ENCODE assay signal across 1 cellular context in the genomic region with DNA sequence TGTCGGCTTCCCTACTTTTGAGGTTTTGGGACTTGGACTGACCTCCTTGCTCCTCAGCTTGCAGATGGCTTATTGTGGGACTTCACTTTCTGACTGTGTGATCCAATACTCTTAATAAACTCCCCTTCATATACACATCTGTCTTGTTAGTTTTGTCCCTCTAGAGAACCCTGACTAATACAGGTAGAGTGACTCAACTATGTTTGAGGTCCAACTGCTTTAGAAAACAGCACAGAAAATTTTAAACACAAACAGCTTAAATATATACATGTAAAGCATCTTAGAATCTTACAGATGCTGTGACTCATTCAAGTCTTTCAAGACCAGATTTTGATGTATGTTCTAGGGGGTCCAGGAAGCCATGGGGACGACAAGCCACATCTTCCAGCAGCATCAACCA.
TF ChIP-seq lines count a peak whose summit lies in the region.

No MANE protein-coding gene starts in this region.

TF ChIP-seq in A549, 52 proteins besides CTCF, POLR2A, EP300 and RAD21 (continued from another document):
- TF ChIP-seq, protein P1, sequence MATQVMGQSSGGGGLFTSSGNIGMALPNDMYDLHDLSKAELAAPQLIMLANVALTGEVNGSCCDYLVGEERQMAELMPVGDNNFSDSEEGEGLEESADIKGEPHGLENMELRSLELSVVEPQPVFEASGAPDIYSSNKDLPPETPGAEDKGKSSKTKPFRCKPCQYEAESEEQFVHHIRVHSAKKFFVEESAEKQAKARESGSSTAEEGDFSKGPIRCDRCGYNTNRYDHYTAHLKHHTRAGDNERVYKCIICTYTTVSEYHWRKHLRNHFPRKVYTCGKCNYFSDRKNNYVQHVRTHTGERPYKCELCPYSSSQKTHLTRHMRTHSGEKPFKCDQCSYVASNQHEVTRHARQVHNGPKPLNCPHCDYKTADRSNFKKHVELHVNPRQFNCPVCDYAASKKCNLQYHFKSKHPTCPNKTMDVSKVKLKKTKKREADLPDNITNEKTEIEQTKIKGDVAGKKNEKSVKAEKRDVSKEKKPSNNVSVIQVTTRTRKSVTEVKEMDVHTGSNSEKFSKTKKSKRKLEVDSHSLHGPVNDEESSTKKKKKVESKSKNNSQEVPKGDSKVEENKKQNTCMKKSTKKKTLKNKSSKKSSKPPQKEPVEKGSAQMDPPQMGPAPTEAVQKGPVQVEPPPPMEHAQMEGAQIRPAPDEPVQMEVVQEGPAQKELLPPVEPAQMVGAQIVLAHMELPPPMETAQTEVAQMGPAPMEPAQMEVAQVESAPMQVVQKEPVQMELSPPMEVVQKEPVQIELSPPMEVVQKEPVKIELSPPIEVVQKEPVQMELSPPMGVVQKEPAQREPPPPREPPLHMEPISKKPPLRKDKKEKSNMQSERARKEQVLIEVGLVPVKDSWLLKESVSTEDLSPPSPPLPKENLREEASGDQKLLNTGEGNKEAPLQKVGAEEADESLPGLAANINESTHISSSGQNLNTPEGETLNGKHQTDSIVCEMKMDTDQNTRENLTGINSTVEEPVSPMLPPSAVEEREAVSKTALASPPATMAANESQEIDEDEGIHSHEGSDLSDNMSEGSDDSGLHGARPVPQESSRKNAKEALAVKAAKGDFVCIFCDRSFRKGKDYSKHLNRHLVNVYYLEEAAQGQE (IDR thresholded peaks at IDR 0.05) = no peak
- TF ChIP-seq BHLHE40 (IDR thresholded peaks at IDR 0.05; ENCODE audit: low read depth, low read length) (no peak), MAZ (IDR thresholded peaks at IDR 0.05; ENCODE audit: borderline replicate concordance, low read depth, low read length) (no peak), MAFK (IDR thresholded peaks at IDR 0.05; ENCODE audit: partially characterized antibody) (no peak)
